In the genomic region with DNA sequence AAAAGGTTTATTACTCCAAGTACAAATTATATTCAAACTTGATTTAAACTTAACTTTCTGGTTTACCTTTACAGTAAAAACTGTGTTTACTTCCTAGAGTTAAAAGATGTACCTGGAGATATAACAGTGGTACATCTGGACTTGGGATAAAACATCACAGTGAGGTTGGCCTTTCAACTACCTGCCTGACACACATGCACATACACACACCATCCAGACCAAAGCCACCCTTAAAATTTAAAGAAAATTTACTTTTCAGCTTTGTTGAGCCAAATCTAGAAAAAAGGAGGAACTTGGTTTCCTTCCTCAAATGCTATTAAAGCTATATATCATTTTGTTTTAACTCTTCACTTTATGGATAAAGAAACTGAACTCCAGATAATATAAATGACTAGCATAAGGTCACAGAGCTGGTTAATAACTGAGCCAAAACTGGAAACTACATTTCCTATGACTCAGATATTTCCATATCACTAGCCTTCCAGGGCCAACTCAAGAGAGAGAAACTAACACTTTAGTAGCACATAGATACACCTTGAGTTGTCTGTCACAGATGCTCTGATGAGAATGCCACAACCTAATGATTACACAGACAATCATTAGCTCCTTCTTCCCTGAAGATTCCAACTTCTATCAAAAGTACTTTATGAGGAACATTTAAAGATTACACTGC, we compare ENCODE assay signal across 10 cellular contexts. TPM values are rescaled to one million over a fixed set of nuclear protein-coding genes. Genes with fewer than 3 reads are reported as not detected.
DNase-seq lines count a peak whose midpoint lies in the region; ATAC-seq, FAIRE-seq and TF ChIP-seq lines count a peak whose summit lies in the region.
"Had no signal": no experiment of that assay in that cellular context is flagged by ENCODE, and none has a peak within 500 bp of the region (broad histone marks: within the 10 kb centered on the region; RNA-seq: fewer than 3 reads in every experiment).

No MANE protein-coding gene starts in this region.

- H3K4me3 ChIP-seq in bronchial epithelial cell (ENCODE audit: low read depth, low read length): no peak overlapping the region
- no peak overlapping the region for H3K4me3 ChIP-seq in upper lobe of left lung
- H3K4me3 ChIP-seq: Peyer's patch, prostate gland had no signal

- H3K4me1 Mint-ChIP-seq in glutamatergic neuron (ENCODE audit: low read depth, unreplicated experiment): peaks cover 13% of the 10 kb centered on the region

- H3K9me3 ChIP-seq in upper lobe of left lung: peaks cover 0 to under 1% (median 0%) of the 10 kb centered on the region in 4 donors
- H3K9me3 ChIP-seq: Peyer's patch, prostate gland had no signal

- FAIRE-seq in bronchial epithelial cell (lab: Jason Lieb, UNC): no peak

- peaks cover 1% of the 10 kb centered on the region for H3K27me3 Mint-ChIP-seq in glutamatergic neuron (ENCODE audit: unreplicated experiment)

- no peak overlapping the region for H3K27ac ChIP-seq in upper lobe of left lung
- H3K27ac ChIP-seq: Peyer's patch, prostate gland had no signal

- H3K36me3 ChIP-seq in bronchial epithelial cell (ENCODE audit: control insufficient read depth, insufficient read depth, low read length): no peaks in the 10 kb centered on the region
- H3K36me3 ChIP-seq in upper lobe of left lung: peaks cover 0 to 3% (median 0%) of the 10 kb centered on the region in 4 donors
- H3K36me3 ChIP-seq: Peyer's patch, prostate gland had no signal

- peak; percentile 28 for DNase-seq in EH (ENCODE audit: low read depth)
- DNase-seq in bronchial epithelial cell (ENCODE audit: low read depth): peak; percentile 64
- DNase-seq in upper lobe of left lung: no peak
- DNase-seq in NCI-H1436 treated with DMSO at 0.1 percent for 48 hours (lab: John Stamatoyannopoulos, UW): no peak
- DNase-seq in glutamatergic neuron: no peak
- DNase-seq in stimulated activated CD8-positive, alpha-beta memory T cell treated with anti-CD3 and anti-CD28 coated beads, Interleukin-4, amount 100 ng/mL, for 48 hours: no peak
- DNase-seq: Peyer's patch had no signal

- TF ChIP-seq POLR2A in upper lobe of left lung (IDR thresholded peaks at IDR 0.05): no peak

- no peaks in the 10 kb centered on the region for H3K4me1 ChIP-seq in upper lobe of left lung
- H3K4me1 ChIP-seq: Peyer's patch, prostate gland had no signal

- no peak for TF ChIP-seq EP300 in upper lobe of left lung (IDR thresholded peaks at IDR 0.05)

- no peak for TF ChIP-seq CTCF in bronchial epithelial cell (IDR thresholded peaks at IDR 0.05; ENCODE audit: insufficient read depth, low read length, severe bottlenecking)
- TF ChIP-seq CTCF in upper lobe of left lung (IDR thresholded peaks at IDR 0.05): no peak
- no peak for TF ChIP-seq CTCF in glutamatergic neuron (IDR thresholded peaks at IDR 0.05; ENCODE audit: partially characterized antibody, unreplicated experiment)

- H3K36me3 Mint-ChIP-seq in glutamatergic neuron (ENCODE audit: unreplicated experiment): peaks cover 12% of the 10 kb centered on the region

- no peaks in the 10 kb centered on the region for H3K9me3 Mint-ChIP-seq in glutamatergic neuron (ENCODE audit: unreplicated experiment)

- H3K27me3 ChIP-seq in bronchial epithelial cell (ENCODE audit: control insufficient read depth, insufficient read depth, low read length) (no peaks in the 10 kb centered on the region), upper lobe of left lung (no peaks in the 10 kb centered on the region)
- H3K27me3 ChIP-seq: Peyer's patch had no signal

- peak; percentile 90 for ATAC-seq in GM19468 (IDR thresholded peaks at IDR 0.05; ENCODE audit: extremely low read depth, unreplicated experiment)
- ATAC-seq in HG03378 (IDR thresholded peaks at IDR 0.05; ENCODE audit: unreplicated experiment): peak; percentile 98
- no peak for ATAC-seq in upper lobe of left lung (ENCODE audit: low FRiP score in 2 of 2)

- no peak overlapping the region for H3K4me3 Mint-ChIP-seq in glutamatergic neuron (ENCODE audit: unreplicated experiment)

- no peak overlapping the region for H3K27ac Mint-ChIP-seq in glutamatergic neuron (ENCODE audit: unreplicated experiment)

RNA-seq across cellular contexts. Expression of a gene that starts 40.8 kb away (rescaled TPM):
- total RNA-seq in bronchial epithelial cell (7.7 and 11.6 TPM in 2 replicates), upper lobe of left lung (10 to 100 TPM in 5 of 6 donors, 1 to 10 TPM in 1; 9.8 to 24.1 (median 12.1) TPM), glutamatergic neuron (ENCODE audit: unreplicated experiment) (18.6 TPM)

RNA-seq across cellular contexts. Expression of a gene that starts 41.2 kb away (rescaled TPM):
- 23.4 and 31.1 TPM in 2 replicates for total RNA-seq in bronchial epithelial cell
- total RNA-seq in upper lobe of left lung: 10 to 100 TPM; 11.4 to 33.5 (median 23.1) TPM
- total RNA-seq in glutamatergic neuron (ENCODE audit: unreplicated experiment): 15.7 TPM

Comparison
In these comparisons a context has a peak if more than half of its experiments do, and no peak if none do; other contexts are left out.
1. DNase-seq: peak in EH (single experiment) and bronchial epithelial cell (single experiment); none in upper lobe of left lung (0 of 2), NCI-H1436 treated with DMSO at 0.1 percent for 48 hours (single experiment), glutamatergic neuron (single experiment) and stimulated activated CD8-positive, alpha-beta memory T cell treated with anti-CD3 and anti-CD28 coated beads, Interleukin-4, amount 100 ng/mL, for 48 hours (single experiment).
2. ATAC-seq: peak in GM19468 (single experiment) and HG03378 (single experiment); none in upper lobe of left lung (0 of 2).